Comparison of ENCODE assay signal across 12 cellular contexts in the genomic region with DNA sequence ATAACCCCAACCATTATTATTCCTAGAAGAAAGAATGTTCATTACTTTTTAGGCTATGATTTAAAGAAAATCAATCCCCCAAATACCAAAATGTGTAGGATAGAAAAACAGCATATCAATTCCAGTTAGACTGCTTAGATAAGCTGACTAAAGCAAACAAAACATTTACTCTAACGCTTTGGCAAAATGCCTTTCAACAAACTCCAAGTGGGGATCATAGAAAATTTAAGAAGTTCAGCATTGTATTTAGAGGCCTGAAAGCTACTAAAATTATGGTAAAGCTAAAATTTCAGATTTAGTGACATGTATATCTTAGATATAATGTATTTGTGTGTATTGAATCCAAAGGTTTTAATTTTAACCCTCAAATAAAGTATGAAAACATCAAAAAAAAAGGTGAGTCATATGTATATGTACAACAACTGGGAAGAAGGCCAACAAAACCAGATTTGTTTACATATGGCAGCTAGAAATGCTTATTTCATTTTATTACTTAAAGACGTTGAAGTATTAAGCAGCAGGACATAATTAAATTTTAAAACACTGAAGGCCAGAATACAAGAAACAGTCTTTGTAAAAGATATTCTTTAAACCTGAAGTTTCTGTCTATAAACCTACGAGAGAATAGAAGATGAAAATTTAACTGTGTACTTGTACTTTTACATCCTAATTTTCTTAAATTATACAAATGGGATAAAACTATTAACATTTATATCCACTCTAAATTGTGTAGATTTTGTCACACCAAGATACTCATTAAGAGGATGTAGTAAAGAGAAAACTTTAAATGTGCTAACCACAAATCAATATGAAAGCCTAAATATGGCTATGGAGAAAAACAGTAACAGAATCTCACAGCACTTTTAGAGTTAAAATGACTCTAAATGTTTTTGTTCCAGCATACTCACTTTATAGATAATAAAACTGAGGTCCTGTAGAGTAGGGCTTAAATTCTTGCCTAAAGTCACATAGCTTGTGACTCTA.
A peak's percentile ranks its signal among the peaks of the same experiment; 100 is the strongest.
DNase-seq lines count a peak whose midpoint lies in the region; ATAC-seq, FAIRE-seq and TF ChIP-seq lines count a peak whose summit lies in the region.
"Had no signal": no experiment of that assay in that cellular context is flagged by ENCODE, and none has a peak within 500 bp of the region (broad histone marks: within the 10 kb centered on the region; RNA-seq: fewer than 3 reads in every experiment).

No MANE protein-coding gene starts in this region.

- no peaks in the 10 kb centered on the region for H3K9me3 Mint-ChIP-seq in CD8-positive, alpha-beta T cell

- no peaks in the 10 kb centered on the region for H3F3A ChIP-seq in GM23248 (ENCODE audit: insufficient read depth)

- H3K27me3 Mint-ChIP-seq in CD8-positive, alpha-beta T cell (ENCODE audit: low read depth): peaks cover 11% of the 10 kb centered on the region

- H3K27ac ChIP-seq in GM23248 (no peak overlapping the region), pancreas (peak overlapping the region in 1 of 4 donors; percentile 2)
- no peak overlapping the region for H3K27ac ChIP-seq in CD8-positive, alpha-beta T cell (ENCODE audit: low read depth, low read length)
- H3K27ac ChIP-seq: right atrium auricular region had no signal

- H3K27ac Mint-ChIP-seq in CD8-positive, alpha-beta T cell: no peak overlapping the region
- H3K27ac Mint-ChIP-seq: T-cell had no signal

- H3K4me3 ChIP-seq in GM23248 (no peak overlapping the region), bronchial epithelial cell (ENCODE audit: low read depth, low read length) (no peak overlapping the region), pancreas (no peak overlapping the region)
- no peak overlapping the region for H3K4me3 ChIP-seq in CD8-positive, alpha-beta T cell (ENCODE audit: low read depth, low read length)
- H3K4me3 ChIP-seq: right atrium auricular region had no signal

- H3K27me3 ChIP-seq in GM23248 (replicated peaks; ENCODE audit: insufficient read depth): no peaks in the 10 kb centered on the region
- no peaks in the 10 kb centered on the region for H3K27me3 ChIP-seq in bronchial epithelial cell (ENCODE audit: control insufficient read depth, insufficient read depth, low read length)
- no peaks in the 10 kb centered on the region for H3K27me3 ChIP-seq in pancreas
- no peaks in the 10 kb centered on the region for H3K27me3 ChIP-seq in CD8-positive, alpha-beta T cell (ENCODE audit: insufficient read depth, low read length)
- H3K27me3 ChIP-seq: right atrium auricular region had no signal

- in situ Hi-C loops in GM23248 (cut with MboI): no loop called here

- no peak overlapping the region for H3K4me2 ChIP-seq in GM23248 (ENCODE audit: unreplicated experiment)

- ATAC-seq in pancreas: peak in 3 of 4 donors; percentile 58 to 74 (median 59)
- no peak for ATAC-seq in CD8-positive, alpha-beta T cell
- ATAC-seq: T-cell had no signal

- POLR2A ChIA-PET in CD8-positive, alpha-beta T cell (lab: Charles Lee): no interaction called here

- H3K36me3 Mint-ChIP-seq in CD8-positive, alpha-beta T cell: no peaks in the 10 kb centered on the region

- H3K36me3 ChIP-seq in GM23248 (ENCODE audit: low read depth) (no peaks in the 10 kb centered on the region), bronchial epithelial cell (ENCODE audit: control insufficient read depth, insufficient read depth, low read length) (no peaks in the 10 kb centered on the region), pancreas (no peaks in the 10 kb centered on the region)
- no peaks in the 10 kb centered on the region for H3K36me3 ChIP-seq in CD8-positive, alpha-beta T cell (ENCODE audit: insufficient read depth, low read length)
- H3K36me3 ChIP-seq: right atrium auricular region had no signal

- FAIRE-seq in bronchial epithelial cell (lab: Jason Lieb, UNC): no peak
- no peak for FAIRE-seq in pancreas (lab: Jason Lieb, UNC)

- CTCF ChIA-PET in CD8-positive, alpha-beta T cell (lab: Charles Lee): interaction anchor here (0.6 to 3.2 kb wide), 4 partner anchors 9 to 685 kb away, joined by 3 to 18 read pairs (median 5); no protein-coding TSS in a partner anchor

- H4K20me1 ChIP-seq in GM23248 (ENCODE audit: insufficient read depth): no peaks in the 10 kb centered on the region

- H3K4me1 ChIP-seq in GM23248 (ENCODE audit: insufficient read depth) (no peaks in the 10 kb centered on the region), pancreas (peaks cover 27 to 36% (median 29%) of the 10 kb centered on the region in 3 donors)
- no peaks in the 10 kb centered on the region for H3K4me1 ChIP-seq in CD8-positive, alpha-beta T cell (ENCODE audit: insufficient read depth, low read length)
- H3K4me1 ChIP-seq: right atrium auricular region had no signal

- WGBS in GM23248 (ENCODE audit: low coverage in 1 of 2, low lambda C conversion rate in 2 of 2, missing lambda C conversion rate in 2 of 2), 2 experiments: 75 to 76% methylated on average over 3 of the region's 3 CpGs
- WGBS in pancreas, 2 donors: 36 to 47% methylated on average over 3 of the region's 3 CpGs

- 0 out of 2 replicates have a peak, but pooled peaks cover 4% of the 10 kb centered on the region for H3K9me2 ChIP-seq in GM23248 (ENCODE audit: insufficient read depth)

- H2AFZ ChIP-seq in GM23248: no peak overlapping the region

- H3K9me3 ChIP-seq in GM23248 (ENCODE audit: low read depth) (no peaks in the 10 kb centered on the region), pancreas (no peaks in the 10 kb centered on the region)
- H3K9me3 ChIP-seq in CD8-positive, alpha-beta T cell (ENCODE audit: low read length): no peaks in the 10 kb centered on the region
- H3K9me3 ChIP-seq: right atrium auricular region had no signal

- no peak overlapping the region for H3K9ac ChIP-seq in GM23248

- TF ChIP-seq CTCF in bronchial epithelial cell (IDR thresholded peaks at IDR 0.05; ENCODE audit: insufficient read depth, low read length, severe bottlenecking): no peak
- no peak for TF ChIP-seq CTCF in pancreas (IDR thresholded peaks at IDR 0.05)
- no peak for TF ChIP-seq CTCF in CD8-positive, alpha-beta T cell (IDR thresholded peaks at IDR 0.05)

- H3K4me3 Mint-ChIP-seq in CD8-positive, alpha-beta T cell: no peak overlapping the region
- H3K4me3 Mint-ChIP-seq: T-cell had no signal

- H3K4me1 Mint-ChIP-seq in CD8-positive, alpha-beta T cell (ENCODE audit: low read depth): no peaks in the 10 kb centered on the region
- H3K4me1 Mint-ChIP-seq: T-cell had no signal

- no peaks in the 10 kb centered on the region for H3K79me2 ChIP-seq in GM23248 (ENCODE audit: insufficient read depth)

- DNase-seq in GM23248 (peak; percentile 50), NCI-H2171 treated with DMSO at 0.1 percent for 48 hours (lab: John Stamatoyannopoulos, UW) (peak; percentile 80), bronchial epithelial cell (ENCODE audit: low read depth) (peak; percentile 86), pancreas (no peak), GF-D8 (lab: John Stamatoyannopoulos, UW) (no peak)
- no peak for DNase-seq in CD8-positive, alpha-beta T cell
- DNase-seq in activated CD4-positive, alpha-beta T cell treated with anti-CD3 and anti-CD28 coated beads, Interleukin-2, amount 50 U/mL, for 48 hours: no peak
- DNase-seq: activated effector memory CD4-positive, alpha-beta T cell treated with anti-CD3 and anti-CD28 coated beads, Interleukin-2, amount 50 U/mL, for 16 hours; foreskin melanocyte; kidney glomerular epithelial cell; T-cell had no signal

- intact Hi-C loops in pancreas (cut with DNase I): no loop called here
- intact Hi-C loops in CD8-positive, alpha-beta T cell (cut with DNase I, micrococcal nuclease): no loop called here

Comparison
In these comparisons a context has a peak if more than half of its experiments do, and no peak if none do; other contexts are left out.
1. DNase-seq: peak in GM23248 (single experiment), NCI-H2171 treated with DMSO at 0.1 percent for 48 hours (single experiment) and bronchial epithelial cell (single experiment); none in pancreas (0 of 6), CD8-positive, alpha-beta T cell (0 of 7), GF-D8 (single experiment) and activated CD4-positive, alpha-beta T cell treated with anti-CD3 and anti-CD28 coated beads, Interleukin-2, amount 50 U/mL, for 48 hours (0 of 2).